In genomic region chr14:75259946-75260545, GRCh38 we compare ENCODE assay signal across 10 cellular contexts. TPM values are rescaled to one million over a fixed set of nuclear protein-coding genes. Genes with fewer than 3 reads are reported as not detected.
DNase-seq lines count a peak whose midpoint lies in the region; ATAC-seq, FAIRE-seq and TF ChIP-seq lines count a peak whose summit lies in the region.
"Had no signal": no experiment of that assay in that cellular context is flagged by ENCODE, and none has a peak within 500 bp of the region (broad histone marks: within the 10 kb centered on the region; RNA-seq: fewer than 3 reads in every experiment).

No MANE protein-coding gene starts in this region.

- peaks cover 2 to 36% (median 22%) of the 10 kb centered on the region in 9 donors for H3K4me1 ChIP-seq in heart right ventricle
- H3K4me1 ChIP-seq in K562 (replicated peaks in 1 of 2; ENCODE audit: control insufficient read depth in 2 of 2, insufficient read depth in 2 of 2, low read length in 2 of 2) = peaks cover 6 to 16% of the 10 kb centered on the region in 2 experiments
- H3K4me1 ChIP-seq in muscle layer of duodenum (ENCODE audit: control insufficient read depth in 1 of 2, insufficient read depth in 2 of 2, low read length in 2 of 2) = peaks cover 0 to 4% of the 10 kb centered on the region in 2 donors
- no peaks in the 10 kb centered on the region for H3K4me1 ChIP-seq in aorta (ENCODE audit: control insufficient read depth in 1 of 2, insufficient read depth in 2 of 2, low read length in 2 of 2)

- intact Hi-C loops in heart right ventricle (cut with DNase I) = loop anchor here in 5 of 10 donors (1.0 to 5.0 kb wide), 11 partner anchors 16 to 118 kb away; partner anchors contain the start of gene TMED10 (in 4 of the 5)
- intact Hi-C loops in left cardiac atrium (cut with DNase I) = loop anchor here in 1 of 2 donors (1.0 kb wide), 1 partner anchor 16 kb away; no protein-coding TSS in a partner anchor
- intact Hi-C loops in K562 (cut with micrococcal nuclease) = loop anchor here (2.0 kb wide), 1 partner anchor 35 kb away; no protein-coding TSS in a partner anchor
- intact Hi-C loops in aorta (cut with DNase I) = loop anchor here (1.0 to 5.0 kb wide), 4 partner anchors 16 to 78 kb away; no protein-coding TSS in a partner anchor

- no peak for TF ChIP-seq POLR2A in K562 (conservative IDR thresholded peaks at IDR 0.05)

- in situ Hi-C loops in K562 (cut with MboI) = no loop called here

- no peaks in the 10 kb centered on the region for H3K9me1 ChIP-seq in K562 (ENCODE audit: control insufficient read depth, insufficient read depth, low read length)

- H4K20me1 ChIP-seq in K562 (replicated peaks; ENCODE audit: control insufficient read depth, insufficient read depth, low read length) = no peaks in the 10 kb centered on the region

- H3K9me3 ChIP-seq in heart right ventricle (no peaks in the 10 kb centered on the region), K562 (replicated peaks; ENCODE audit: control insufficient read depth, insufficient read depth, low read depth, low read length) (no peaks in the 10 kb centered on the region), muscle layer of duodenum (ENCODE audit: control insufficient read depth in 1 of 2, low read length in 2 of 2) (no peaks in the 10 kb centered on the region), aorta (ENCODE audit: control insufficient read depth, low read length) (no peaks in the 10 kb centered on the region)

- H2AFZ ChIP-seq in K562 (ENCODE audit: low read depth, low read length) = peak overlapping the region; percentile 34; the same call in 1 of the 2 replicates

- no peak for TF ChIP-seq RAD21 in K562 (CRISPR knock-in tag; conservative IDR thresholded peaks at IDR 0.05 in 1 of 2, IDR thresholded peaks at IDR 0.05 in 1 of 2)

- 66 to 70% methylated on average over 6 of the region's 6 CpGs for WGBS in heart right ventricle, 2 donors
- 28% methylated on average over 6 of the region's 6 CpGs for WGBS in K562 (ENCODE audit: insufficient coverage, low coverage, missing lambda C conversion rate)
- 58 to 59% methylated on average over 6 of the region's 6 CpGs for WGBS in aorta, 2 donors

- H3K36me3 ChIP-seq in heart right ventricle (no peaks in the 10 kb centered on the region), K562 (ENCODE audit: control insufficient read depth, insufficient read depth, low read length) (no peaks in the 10 kb centered on the region), muscle layer of duodenum (ENCODE audit: control insufficient read depth in 1 of 2, insufficient read depth in 2 of 2, low read length in 2 of 2) (peaks cover 0 to 12% of the 10 kb centered on the region in 2 donors), aorta (ENCODE audit: control insufficient read depth in 1 of 2, insufficient read depth in 2 of 2, low read length in 1 of 2) (no peaks in the 10 kb centered on the region)

- H3K27me3 ChIP-seq in heart right ventricle (no peaks in the 10 kb centered on the region), K562 (ENCODE audit: control insufficient read depth in 2 of 2, insufficient read depth in 2 of 2, low read length in 2 of 2) (no peaks in the 10 kb centered on the region), muscle layer of duodenum (ENCODE audit: low read depth, low read length) (no peaks in the 10 kb centered on the region), aorta (ENCODE audit: control insufficient read depth in 1 of 2, insufficient read depth in 2 of 2, low read length in 1 of 2) (no peaks in the 10 kb centered on the region)

- no peak for FAIRE-seq in K562 (lab: Jason Lieb, UNC)
- FAIRE-seq: G401.6 had no signal

- ATAC-seq in heart right ventricle (no peak), left cardiac atrium (no peak), K562 (no peak), aorta (ENCODE audit: low FRiP score) (no peak), GM21825 (IDR thresholded peaks at IDR 0.05; ENCODE audit: unreplicated experiment) (no peak)

- DNase-seq in heart right ventricle = no peak
- no peak for DNase-seq in left cardiac atrium
- DNase-seq in K562 (ENCODE audit: extremely low read depth in 1 of 4, low spot score in 3 of 4) = no peak
- DNase-seq in aorta = no peak
- no peak for DNase-seq in activated gamma-delta T cell (lab: John Stamatoyannopoulos, UW)
- DNase-seq in NCI-H1930 (lab: John Stamatoyannopoulos, UW) = no peak
- DNase-seq: effector CD8-positive, alpha-beta T cell had no signal

- CTCF ChIA-PET in K562 (lab: Yijun Ruan, JAX; ENCODE audit: low intra/inter-chr PET ratio) = no interaction called here

- POLR2A ChIA-PET in K562 (lab: Yijun Ruan, JAX) = interaction anchor here (0.9 kb wide), 1 partner anchor 13 kb away, joined by 3 read pairs; no protein-coding TSS in a partner anchor

- TF ChIP-seq CTCF in heart right ventricle (IDR thresholded peaks at IDR 0.05) (no peak), K562 (IDR thresholded peaks at IDR 0.05 in 2 of 3, conservative IDR thresholded peaks at IDR 0.05 in 1 of 3; ENCODE audit: insufficient read depth in 2 of 3, low read depth in 1 of 3, low read length in 3 of 3) (no peak)

- H3K27ac ChIP-seq in heart right ventricle (peak overlapping the region; percentile 79 to 98 (median 95)), K562 (ENCODE audit: extremely low read depth, low read depth, low read length) (peak overlapping the region; percentile 94; the same call in 1 of the 3 replicates), muscle layer of duodenum (ENCODE audit: low read length) (peak overlapping the region; percentile 99), aorta (ENCODE audit: low read depth in 1 of 2, low read length in 2 of 2) (peak overlapping the region; percentile 25 to 50)

- no peak overlapping the region for H3K4me2 ChIP-seq in K562 (ENCODE audit: insufficient read depth, low read length)

- no TSS peak for BruUV-seq in K562 (replicated peaks; lab: Mats Ljungman, UMichigan)

- no peak for TF ChIP-seq EP300 in K562 (IDR thresholded peaks at IDR 0.05; ENCODE audit: low read length)

- H3K4me3 ChIP-seq in heart right ventricle = peak overlapping the region in 2 of 10 donors; percentile 48 to 49
- H3K4me3 ChIP-seq in K562 = no peak overlapping the region
- H3K4me3 ChIP-seq in muscle layer of duodenum (ENCODE audit: low read depth in 1 of 2, low read length in 2 of 2) = peak overlapping the region in 1 of 2 donors; percentile 44
- no peak overlapping the region for H3K4me3 ChIP-seq in aorta (ENCODE audit: low read length in 2 of 2)

- H3K79me2 ChIP-seq in K562 (ENCODE audit: control insufficient read depth, insufficient read depth, low read length) = no peaks in the 10 kb centered on the region

- peak overlapping the region in 1 of 2 experiments; percentile 83; a peak in 2 of 4 replicates for H3K9ac ChIP-seq in K562 (ENCODE audit: insufficient read depth in 1 of 2, low read depth in 2 of 2, low read length in 2 of 2)

TF ChIP-seq in K562, 482 proteins besides CTCF, POLR2A, EP300 and RAD21 (continues in another document):
- TF ChIP-seq MITF (IDR thresholded peaks at IDR 0.05) = no peak
- peak; percentile 20 for TF ChIP-seq MEIS2 (IDR thresholded peaks at IDR 0.05; ENCODE audit: partially characterized antibody)
- TF ChIP-seq SRSF1 (IDR thresholded peaks at IDR 0.05; ENCODE audit: low read depth, low read length) = no peak
- no peak for TF ChIP-seq ARID2 (IDR thresholded peaks at IDR 0.05)
- TF ChIP-seq ZBTB1 (CRISPR knock-in tag; IDR thresholded peaks at IDR 0.05; ENCODE audit: borderline replicate concordance, low read depth) = no peak
- TF ChIP-seq TCF15 (CRISPR knock-in tag; IDR thresholded peaks at IDR 0.05) = no peak
- TF ChIP-seq NFIC (IDR thresholded peaks at IDR 0.05) = no peak
- TF ChIP-seq GATA2 (CRISPR knock-in tag; IDR thresholded peaks at IDR 0.05) = 0 out of 2 replicates have a peak, but pooled peaks have one; percentile 28

RNA-seq across cellular contexts. Expression of gene FOS, which starts 18.6 kb away (rescaled TPM):
- total RNA-seq in heart right ventricle (100 to 1,000 TPM in 3 of 10 donors, 10 to 100 TPM in 6, 1 to 10 TPM in 1; 9.3 to 173 (median 64.0) TPM), left cardiac atrium (100 to 1,000 TPM in 1 of 2 donors, 10 to 100 TPM in 1; 69.4 to 160 TPM), K562 (2014; rRNA removed) (12.1 and 19.4 TPM in 2 replicates), K562 (2014; rRNA removed; fragmentation: Illumina TruSeq; extraction: Trizol) (4.2 and 8.9 TPM in 2 replicates), K562 (2015; rRNA removed; fragmentation: Illumina TruSeq; extraction: Trizol) (0.54 and 1.1 TPM in 2 replicates), K562 (2021) (13.8 and 17.4 TPM in 2 replicates), aorta (1,000 to 10,000 TPM in 1 of 2 donors, 100 to 1,000 TPM in 1; 129 to 2,160 TPM)
- polyA plus RNA-seq in heart right ventricle (10 to 100 TPM; 17.3 to 49.9 TPM), K562 (2011; rRNA removed) (3.6 and 5.7 TPM in 2 replicates), K562 (2014; fragmentation: Illumina TruSeq; extraction: Trizol) (8.2 and 12.8 TPM in 2 replicates), K562 (2014; fragmentation: Nextera tagmentation; extraction: Ambion mirVana) (1 to 10 TPM in 1 of 2 experiments, under 1 TPM in 1; 0.56 to 2.1 TPM), K562 (2014; rRNA removed) (11.6 and 14.8 TPM in 2 replicates), aorta (100 to 1,000 TPM; 154 to 504 TPM)
- total RNA-seq in K562 (2011; cell fraction: chromatin; rRNA removed; ENCODE audit: low replicate concordance) = 20.9 and 54.0 TPM in 2 replicates
- total RNA-seq in K562 (2011; cell fraction: nucleolus; rRNA removed) = 42.1 and 51.5 TPM in 2 replicates
- total RNA-seq in K562 (2011; cell fraction: nucleoplasm; rRNA removed) = 28.7 and 32.3 TPM in 2 replicates
- polyA plus RNA-seq in K562 (2011; cell fraction: cytosol; rRNA removed) = 3.7 and 20.6 TPM in 2 replicates
- 13.7 and 48.9 TPM in 2 replicates for polyA plus RNA-seq in K562 (2011; cell fraction: nucleus; rRNA removed)
- 8.3 and 9.7 TPM in 2 replicates for polyA plus RNA-seq in K562 (2012)
- polyA minus RNA-seq in K562 (2011; rRNA and poly(A)+ RNA removed) = 3.8 and 7.1 TPM in 2 replicates
- 7.6 and 8.7 TPM in 2 replicates for polyA minus RNA-seq in K562 (2011; cell fraction: cytosol; rRNA and poly(A)+ RNA removed)
- polyA minus RNA-seq in K562 (2011; cell fraction: nucleus; rRNA and poly(A)+ RNA removed) = 24.0 and 43.5 TPM in 2 replicates

Comparison
In these comparisons a context has a peak if more than half of its experiments do, and no peak if none do; other contexts are left out.
1. H3K27ac ChIP-seq: peak in every context shown above with its lines; median percentile 99 in muscle layer of duodenum; 95 in heart right ventricle; 94 in K562; 38 in aorta.